Comparison of ENCODE assay signal across 10 cellular contexts in genomic region chr5:75668348-75668895, GRCh38. TPM values are rescaled to one million over a fixed set of nuclear protein-coding genes. Genes with fewer than 3 reads are reported as not detected.
A peak's percentile ranks its signal among the peaks of the same experiment; 100 is the strongest.
DNase-seq lines count a peak whose midpoint lies in the region; ATAC-seq, FAIRE-seq and TF ChIP-seq lines count a peak whose summit lies in the region.
"Had no signal": no experiment of that assay in that cellular context is flagged by ENCODE, and none has a peak within 500 bp of the region (broad histone marks: within the 10 kb centered on the region; RNA-seq: fewer than 3 reads in every experiment).

No MANE protein-coding gene starts in this region.

- no peaks in the 10 kb centered on the region for H4K20me1 ChIP-seq in GM12878 (ENCODE audit: control insufficient read depth, insufficient read depth)

- DNase-seq in activated CD4-positive, alpha-beta T cell treated with anti-CD3 and anti-CD28 coated beads, Interleukin-2, amount 10 ng/mL, durations not matched to agents 7 days and 5 days: no peak
- DNase-seq in activated CD4-positive, alpha-beta T cell treated with anti-CD3 and anti-CD28 coated beads for 48 hours: no peak
- DNase-seq in GM12878 (ENCODE audit: low read depth, low spot score) (no peak), NK-92 (lab: John Stamatoyannopoulos, UW; ENCODE audit: unreplicated experiment) (no peak), GOT3 (lab: John Stamatoyannopoulos, UW) (no peak), kidney glomerular epithelial cell (lab: John Stamatoyannopoulos, UW) (no peak)
- peak in 1 of 2 donors; percentile 47 for DNase-seq in stimulated activated effector memory CD8-positive, alpha-beta T cell treated with anti-CD3 and anti-CD28 coated beads, Interleukin-12 subunit alpha, Interleukin-12 subunit beta, amount 100 ng/mL, for 72 hours (ENCODE audit: low spot score in 2 of 2)

- peak; percentile 13 for ATAC-seq in HG03354 (IDR thresholded peaks at IDR 0.05; ENCODE audit: poor library complexity, severe bottlenecking, unreplicated experiment)
- ATAC-seq in GM12878: peak; percentile 10
- no peak for ATAC-seq in stimulated activated effector memory CD8-positive, alpha-beta T cell treated with anti-CD3 and anti-CD28 coated beads, Interleukin-12 subunit alpha, Interleukin-12 subunit beta, amount 100 ng/mL, for 72 hours

- no peaks in the 10 kb centered on the region; a peak in 2 of 4 replicates for H3K36me3 ChIP-seq in GM12878 (ENCODE audit: control insufficient read depth in 2 of 2, insufficient read depth in 2 of 2, low read length in 1 of 2)

- peak overlapping the region; percentile 86 for H2AFZ ChIP-seq in GM12878 (ENCODE audit: control insufficient read depth, low read depth, low read length)

- H3K9me3 Mint-ChIP-seq in activated CD4-positive, alpha-beta T cell treated with anti-CD3 and anti-CD28 coated beads, Interleukin-2, amount 10 ng/mL, durations not matched to agents 7 days and 5 days: no peaks in the 10 kb centered on the region
- no peaks in the 10 kb centered on the region for H3K9me3 Mint-ChIP-seq in stimulated activated effector memory CD8-positive, alpha-beta T cell treated with anti-CD3 and anti-CD28 coated beads, Interleukin-12 subunit alpha, Interleukin-12 subunit beta, amount 100 ng/mL, for 72 hours

- 80% methylated on average over 3 of the region's 3 CpGs for WGBS in GM12878 (ENCODE audit: insufficient coverage, insufficient replicate concordance, low lambda C conversion rate, missing lambda C conversion rate)

- CTCF ChIA-PET in activated CD4-positive, alpha-beta T cell treated with anti-CD3 and anti-CD28 coated beads, Interleukin-2, amount 10 ng/mL, durations not matched to agents 7 days and 5 days (lab: Charles Lee): interaction anchor here (0.5 to 1.2 kb wide), 4 partner anchors 11 to 1159 kb away, joined by 3 to 5 read pairs (median 4); no protein-coding TSS in a partner anchor
- CTCF ChIA-PET in GM12878 (lab: Yijun Ruan, JAX): interaction anchor here (0.7 to 2.4 kb wide), 10 partner anchors 8 to 430 kb away, joined by 3 to 24 read pairs (median 4); no protein-coding TSS in a partner anchor

- SMC1A ChIA-PET in GM12878 (lab: Charles Lee; ENCODE audit: uncharacterized antibody, unreplicated experiment): interaction anchor here (0.9 to 2.8 kb wide), 26 partner anchors 8 to 432 kb away, joined by 3 to 35 read pairs (median 5); partner anchors contain the start of genes ANKRD31, CERT1, HMGCR and POC5

- BruUV-seq in GM12878 (replicated peaks; lab: Mats Ljungman, UMichigan): no TSS peak

- FAIRE-seq in GM12878 (lab: Jason Lieb, UNC): no peak
- FAIRE-seq: astrocyte had no signal

- no peak for TF ChIP-seq CTCF in GM12878 (IDR thresholded peaks at IDR 0.05 in 2 of 3, conservative IDR thresholded peaks at IDR 0.05 in 1 of 3; ENCODE audit: control insufficient read depth in 2 of 3, extremely low read depth in 1 of 3, insufficient read depth in 1 of 3, low read depth in 3 of 3, low read length in 3 of 3)

- H3K27ac Mint-ChIP-seq in activated CD4-positive, alpha-beta T cell treated with anti-CD3 and anti-CD28 coated beads, Interleukin-2, amount 10 ng/mL, durations not matched to agents 7 days and 5 days: peak overlapping the region; percentile 83
- H3K27ac Mint-ChIP-seq in stimulated activated effector memory CD8-positive, alpha-beta T cell treated with anti-CD3 and anti-CD28 coated beads, Interleukin-12 subunit alpha, Interleukin-12 subunit beta, amount 100 ng/mL, for 72 hours: peak overlapping the region; percentile 94

- intact Hi-C loops in GM12878 (cut with micrococcal nuclease; ENCODE audit: unreplicated experiment): loop anchor here (5.0 to 10.0 kb wide), 2 partner anchors 156 to 254 kb away; partner anchors contain the start of genes CERT1 and POLK

- H3K9me3 ChIP-seq in GM12878 (replicated peaks; ENCODE audit: control insufficient read depth, insufficient read depth, low read length): no peaks in the 10 kb centered on the region

- H3K79me2 ChIP-seq in GM12878 (ENCODE audit: control insufficient read depth, insufficient read depth, low read length): no peaks in the 10 kb centered on the region

- no peak for TF ChIP-seq RAD21 in GM12878 (IDR thresholded peaks at IDR 0.05; ENCODE audit: insufficient read depth, low read depth, low read length)

- H3K4me1 ChIP-seq in GM12878 (ENCODE audit: control insufficient read depth, insufficient read depth, low read length): peaks cover 10% of the 10 kb centered on the region

- H3K4me3 Mint-ChIP-seq in activated CD4-positive, alpha-beta T cell treated with anti-CD3 and anti-CD28 coated beads, Interleukin-2, amount 10 ng/mL, durations not matched to agents 7 days and 5 days: peak overlapping the region; percentile 44
- H3K4me3 Mint-ChIP-seq in stimulated activated effector memory CD8-positive, alpha-beta T cell treated with anti-CD3 and anti-CD28 coated beads, Interleukin-12 subunit alpha, Interleukin-12 subunit beta, amount 100 ng/mL, for 72 hours: peak overlapping the region; percentile 70

- RAD21 ChIA-PET in GM12878 (lab: Charles Lee; ENCODE audit: unreplicated experiment): interaction anchor here (0.7 to 2.6 kb wide), 20 partner anchors 8 to 914 kb away, joined by 3 to 22 read pairs (median 6); partner anchors contain the start of genes ANKRD31 and HMGCR

- H3K27ac ChIP-seq in GM12878 (ENCODE audit: control insufficient read depth, insufficient read depth): peak overlapping the region; percentile 63
- H3K27ac ChIP-seq: SK-N-MC had no signal

- H3K4me2 ChIP-seq in GM12878 (ENCODE audit: control insufficient read depth, insufficient read depth): peak overlapping the region; percentile 65

- H3K9ac ChIP-seq in GM12878 (ENCODE audit: control insufficient read depth, insufficient read depth, low read length): peak overlapping the region; percentile 68

- peaks cover 20% of the 10 kb centered on the region for H3K4me1 Mint-ChIP-seq in activated CD4-positive, alpha-beta T cell treated with anti-CD3 and anti-CD28 coated beads, Interleukin-2, amount 10 ng/mL, durations not matched to agents 7 days and 5 days
- peaks cover 30% of the 10 kb centered on the region for H3K4me1 Mint-ChIP-seq in stimulated activated effector memory CD8-positive, alpha-beta T cell treated with anti-CD3 and anti-CD28 coated beads, Interleukin-12 subunit alpha, Interleukin-12 subunit beta, amount 100 ng/mL, for 72 hours

- H3K4me3 ChIP-seq in GM12878: 0 out of 2 replicates have a peak overlapping the region, but pooled peaks have one; percentile 49
- H3K4me3 ChIP-seq: SK-N-MC had no signal

- no peak for TF ChIP-seq EP300 in GM12878 (IDR thresholded peaks at IDR 0.05; ENCODE audit: borderline replicate concordance in 1 of 2, control insufficient read depth in 1 of 2, low read depth in 2 of 2, low read length in 2 of 2)

- no peak for TF ChIP-seq POLR2A in GM12878 (IDR thresholded peaks at IDR 0.05; ENCODE audit: low read depth, low read length)

- in situ Hi-C loops in GM12878 (cut with MboI): loop anchor here (5.0 kb wide), 1 partner anchor 431 kb away; the partner anchor contains the start of gene ANKRD31

- H3K36me3 Mint-ChIP-seq in activated CD4-positive, alpha-beta T cell treated with anti-CD3 and anti-CD28 coated beads, Interleukin-2, amount 10 ng/mL, durations not matched to agents 7 days and 5 days (ENCODE audit: low read depth): peaks cover 20% of the 10 kb centered on the region
- H3K36me3 Mint-ChIP-seq in stimulated activated effector memory CD8-positive, alpha-beta T cell treated with anti-CD3 and anti-CD28 coated beads, Interleukin-12 subunit alpha, Interleukin-12 subunit beta, amount 100 ng/mL, for 72 hours: peaks cover 11% of the 10 kb centered on the region

- POLR2A ChIA-PET in activated CD4-positive, alpha-beta T cell treated with anti-CD3 and anti-CD28 coated beads, Interleukin-2, amount 10 ng/mL, durations not matched to agents 7 days and 5 days (lab: Charles Lee): no interaction called here
- POLR2A ChIA-PET in GM12878 (lab: Charles Lee): interaction anchor here (0.9 to 2.0 kb wide), 6 partner anchors 12 to 331 kb away, joined by 3 to 11 read pairs (median 4); partner anchors contain the start of gene HMGCR

- no peaks in the 10 kb centered on the region for H3K27me3 Mint-ChIP-seq in activated CD4-positive, alpha-beta T cell treated with anti-CD3 and anti-CD28 coated beads, Interleukin-2, amount 10 ng/mL, durations not matched to agents 7 days and 5 days

- no peaks in the 10 kb centered on the region for H3K27me3 ChIP-seq in GM12878 (replicated peaks in 1 of 2; ENCODE audit: control insufficient read depth in 2 of 2, insufficient read depth in 2 of 2, low read length in 1 of 2)

RNA-seq across cellular contexts. Expression of gene POC5, which starts 48.8 kb away (rescaled TPM):
- total RNA-seq in activated CD4-positive, alpha-beta T cell treated with anti-CD3 and anti-CD28 coated beads, Interleukin-2, amount 10 ng/mL, durations not matched to agents 7 days and 5 days: 10 to 100 TPM; 19.1 to 23.3 TPM
- total RNA-seq in GM12878 (2013; cell fraction: nucleolus; rRNA removed): 71.0 and 84.3 TPM in 2 replicates
- 19.4 and 21.4 TPM in 2 replicates for total RNA-seq in GM12878 (2014; rRNA removed)
- total RNA-seq in GM12878 (2014; rRNA removed; fragmentation: Illumina TruSeq; extraction: Trizol): 22.1 and 22.9 TPM in 2 replicates
- total RNA-seq in GM12878 (2021): 13.1 and 14.4 TPM in 2 replicates
- polyA plus RNA-seq in GM12878 (2011; ENCODE audit: low read depth): 9.4 TPM
- 25.6 and 35.4 TPM in 2 replicates for polyA plus RNA-seq in GM12878 (2011; rRNA removed)
- 12.8 and 14.3 TPM in 2 replicates for polyA plus RNA-seq in GM12878 (2011; cell fraction: cytosol; rRNA removed)
- polyA plus RNA-seq in GM12878 (2011; cell fraction: nucleus; rRNA removed): 21.7 and 23.7 TPM in 2 replicates
- 8.6 and 10.2 TPM in 2 replicates for polyA plus RNA-seq in GM12878 (2012)
- polyA plus RNA-seq in GM12878 (2014; fragmentation: Illumina TruSeq; extraction: Trizol): 23.2 and 25.0 TPM in 2 replicates
- 10 to 100 TPM; 16.6 to 24.7 TPM for polyA plus RNA-seq in GM12878 (2014; fragmentation: Nextera tagmentation; extraction: Ambion mirVana)
- 13.7 and 16.6 TPM in 2 replicates for polyA plus RNA-seq in GM12878 (2014; rRNA removed)
- polyA plus RNA-seq in GM12878 (2016; fragmentation: Nextera tagmentation; extraction: Ambion mirVana): 10 to 100 TPM; 21.4 to 22.2 TPM
- 13.7 and 22.7 TPM in 2 replicates for polyA minus RNA-seq in GM12878 (2011; rRNA and poly(A)+ RNA removed)
- 6.1 and 10.2 TPM in 2 replicates for polyA minus RNA-seq in GM12878 (2011; cell fraction: cytosol; rRNA and poly(A)+ RNA removed)
- polyA minus RNA-seq in GM12878 (2011; cell fraction: nucleus; rRNA and poly(A)+ RNA removed): 16.0 and 41.7 TPM in 2 replicates

RNA-seq across cellular contexts. Expression of gene ANKDD1B, which starts 57.2 kb away (rescaled TPM):
- total RNA-seq in activated CD4-positive, alpha-beta T cell treated with anti-CD3 and anti-CD28 coated beads, Interleukin-2, amount 10 ng/mL, durations not matched to agents 7 days and 5 days: under 1 TPM in 1 of 2 experiments, not detected in 1; 0.07 TPM
- 2.4 and 2.8 TPM in 2 replicates for total RNA-seq in GM12878 (2013; cell fraction: nucleolus; rRNA removed)
- total RNA-seq in GM12878 (2014; rRNA removed) (0.73 and 1.0 TPM in 2 replicates), GM12878 (2014; rRNA removed; fragmentation: Illumina TruSeq; extraction: Trizol) (0.83 and 0.98 TPM in 2 replicates), GM12878 (2021) (0.66 and 0.87 TPM in 2 replicates)
- polyA plus RNA-seq in GM12878 (2011; ENCODE audit: low read depth): 0.21 TPM
- polyA plus RNA-seq in GM12878 (2011; rRNA removed) (0.68 and 1.1 TPM in 2 replicates), GM12878 (2014; fragmentation: Illumina TruSeq; extraction: Trizol) (0.65 and 0.72 TPM in 2 replicates), GM12878 (2014; fragmentation: Nextera tagmentation; extraction: Ambion mirVana) (1 to 10 TPM; 1.4 to 2.4 TPM), GM12878 (2014; rRNA removed) (0.39 and 0.65 TPM in 2 replicates), GM12878 (2016; fragmentation: Nextera tagmentation; extraction: Ambion mirVana) (1 to 10 TPM in 1 of 2 experiments, under 1 TPM in 1; 0.34 to 1.0 TPM)
- 0.05 and 0.12 TPM in 2 replicates for polyA plus RNA-seq in GM12878 (2011; cell fraction: cytosol; rRNA removed)
- 1.3 and 1.6 TPM in 2 replicates for polyA plus RNA-seq in GM12878 (2011; cell fraction: nucleus; rRNA removed)
- polyA plus RNA-seq in GM12878 (2012): 0.52 and 0.70 TPM in 2 replicates
- polyA minus RNA-seq in GM12878 (2011; rRNA and poly(A)+ RNA removed): 0.29 and 1.3 TPM in 2 replicates
- not detected in 2 replicates for polyA minus RNA-seq in GM12878 (2011; cell fraction: cytosol; rRNA and poly(A)+ RNA removed)
- polyA minus RNA-seq in GM12878 (2011; cell fraction: nucleus; rRNA and poly(A)+ RNA removed): 0.97 and 2.9 TPM in 2 replicates
